In genomic region chr15:77630956-77631789, GRCh38 we compare ENCODE assay signal across 12 cellular contexts. TPM values are rescaled to one million over a fixed set of nuclear protein-coding genes. Genes with fewer than 3 reads are reported as not detected.
DNase-seq lines count a peak whose midpoint lies in the region; ATAC-seq, FAIRE-seq and TF ChIP-seq lines count a peak whose summit lies in the region.
"Had no signal": no experiment of that assay in that cellular context is flagged by ENCODE, and none has a peak within 500 bp of the region (broad histone marks: within the 10 kb centered on the region; RNA-seq: fewer than 3 reads in every experiment).

No MANE protein-coding gene starts in this region.

- POLR2A ChIA-PET in A549 (lab: Yijun Ruan, JAX), result no interaction called here

- TF ChIP-seq CTCF in A549 (IDR thresholded peaks at IDR 0.05) (peak; percentile 34; the same call in 2 of the 3 replicates), LNCAP (IDR thresholded peaks at IDR 0.05) (0 out of 2 replicates have a peak, but pooled peaks have one; percentile 15), endodermal cell (conservative IDR thresholded peaks at IDR 0.05) (peak; percentile 62)

- no peak for TF ChIP-seq RAD21 in A549 (conservative IDR thresholded peaks at IDR 0.05 in 1 of 2, IDR thresholded peaks at IDR 0.05 in 1 of 2)

- TF ChIP-seq EP300 in A549 (IDR thresholded peaks at IDR 0.05), result no peak

- peaks cover 49% of the 10 kb centered on the region for H3K27me3 ChIP-seq in endodermal cell (ENCODE audit: control insufficient read depth, insufficient read depth, low read length, poor library complexity, severe bottlenecking)

- CTCF ChIA-PET in A549 (lab: Yijun Ruan, JAX), result interaction anchor here (0.7 to 4.1 kb wide), 27 partner anchors 8 to 606 kb away, joined by 3 to 20 read pairs (median 3); no protein-coding TSS in a partner anchor

- H3K4me3 Mint-ChIP-seq in endodermal cell, result peak overlapping the region; percentile 57
- H3K4me3 Mint-ChIP-seq in naive B cell, result peak overlapping the region in 7 of 8 donors; percentile 3 to 79 (median 47)
- H3K4me3 Mint-ChIP-seq: activated T-helper 17 cell treated with anti-CD3 and anti-CD28 coated beads, Interleukin-2, amount 50 U/mL, for 72 hours had no signal

- H3K9me3 ChIP-seq in A549 (no peaks in the 10 kb centered on the region), endodermal cell (ENCODE audit: control insufficient read depth, low read length) (no peaks in the 10 kb centered on the region)

- H3K4me1 ChIP-seq in A549 (peaks cover 10% of the 10 kb centered on the region; the same call in 1 of the 3 replicates), endodermal cell (ENCODE audit: control insufficient read depth, insufficient read depth, low read length) (peaks cover 6% of the 10 kb centered on the region)

- no peaks in the 10 kb centered on the region for H3K36me3 ChIP-seq in endodermal cell (ENCODE audit: control insufficient read depth, insufficient read depth, low read length)

- ATAC-seq in A549, result peak in 1 of 2 experiments; percentile 31; a peak in 3 of 6 replicates
- ATAC-seq in naive B cell (ENCODE audit: low read depth in 2 of 2), result no peak
- ATAC-seq: activated T-helper 17 cell treated with anti-CD3 and anti-CD28 coated beads, Interleukin-2, amount 50 U/mL, for 72 hours had no signal

- 42% methylated on average over 19 of the region's 20 CpGs for WGBS in A549 (ENCODE audit: missing lambda C conversion rate)
- WGBS in endodermal cell (ENCODE audit: insufficient coverage in 1 of 2, insufficient read length in 1 of 2), 2 experiments, result 27 to 40% methylated on average over 1 to 19 of the region's 20 CpGs

- FAIRE-seq in A549 (lab: Jason Lieb, UNC), result no peak
- FAIRE-seq in H54 (lab: Jason Lieb, UNC), result no peak

- H3K4me1 Mint-ChIP-seq in endodermal cell (peaks cover 50% of the 10 kb centered on the region), naive B cell (peaks cover 14 to 20% (median 14%) of the 10 kb centered on the region in 3 donors)

- no peak for TF ChIP-seq POLR2A in A549 (IDR thresholded peaks at IDR 0.05; ENCODE audit: low read length)
- no peak for TF ChIP-seq POLR2A in H54 (IDR thresholded peaks at IDR 0.05; ENCODE audit: low read depth, low read length)

- H3K27ac Mint-ChIP-seq in endodermal cell (no peak overlapping the region), naive B cell (no peak overlapping the region)
- H3K27ac Mint-ChIP-seq: activated T-helper 17 cell treated with anti-CD3 and anti-CD28 coated beads, Interleukin-2, amount 50 U/mL, for 72 hours had no signal

- H3K9me3 Mint-ChIP-seq in endodermal cell (no peaks in the 10 kb centered on the region), naive B cell (peaks cover 0 to 3% (median 0%) of the 10 kb centered on the region in 7 donors)
- H3K9me3 Mint-ChIP-seq: activated T-helper 17 cell treated with anti-CD3 and anti-CD28 coated beads, Interleukin-2, amount 50 U/mL, for 72 hours had no signal

- H3K4me2 ChIP-seq in A549, result peak overlapping the region; percentile 96

- H3K27ac ChIP-seq in A549 (no peak overlapping the region), endodermal cell (ENCODE audit: low read depth, low read length) (peak overlapping the region; percentile 84)

- H3K27me3 Mint-ChIP-seq in endodermal cell (ENCODE audit: insufficient read depth) (peaks cover 41% of the 10 kb centered on the region), naive B cell (peaks cover 38 to 70% (median 50%) of the 10 kb centered on the region in 3 donors)

- no peak overlapping the region; the same call in 2 of the 3 replicates for H3K4me3 ChIP-seq in A549
- H3K4me3 ChIP-seq in endodermal cell (ENCODE audit: low read length), result no peak overlapping the region

- DNase-seq in A549 (ENCODE audit: low read depth in 1 of 2, low spot score in 1 of 2), result peak in 1 of 2 experiments; percentile 25
- peak; percentile 80 for DNase-seq in endodermal cell
- no peak for DNase-seq in naive B cell
- no peak for DNase-seq in activated effector memory CD4-positive, alpha-beta T cell treated with anti-CD3 and anti-CD28 coated beads, Interleukin-2, amount 50 U/mL, for 16 hours
- DNase-seq in H54 (ENCODE audit: insufficient read length, low spot score), result no peak
- no peak for DNase-seq in NCI-H226
- no peak for DNase-seq in NOMO-1 treated with DMSO at 0.1 percent for 48 hours (lab: John Stamatoyannopoulos, UW; ENCODE audit: unreplicated experiment)
- DNase-seq: COR-L47; RPMI8226; stimulated activated CD4-positive, alpha-beta T cell treated with anti-CD3 and anti-CD28 coated beads, Interleukin-2, amount 100 ng/mL, for 48 hours had no signal

- H3K36me3 Mint-ChIP-seq in endodermal cell (ENCODE audit: low read depth) (no peaks in the 10 kb centered on the region), naive B cell (no peaks in the 10 kb centered on the region)

- H3K9ac ChIP-seq in endodermal cell (ENCODE audit: extremely low read depth, low read length, poor library complexity, severe bottlenecking), result no peak overlapping the region

TF ChIP-seq in A549, 52 proteins besides CTCF, POLR2A, EP300 and RAD21:
- TF ChIP-seq MAZ (IDR thresholded peaks at IDR 0.05; ENCODE audit: borderline replicate concordance, low read depth, low read length), result no peak
- TF ChIP-seq SMC3 (IDR thresholded peaks at IDR 0.05), result peak; percentile 20; the same call in 1 of the 3 replicates

RNA-seq across cellular contexts. Expression of gene LINGO1, which starts 1.5 kb away (rescaled TPM):
- 2.2 and 3.3 TPM in 2 replicates for polyA plus RNA-seq in A549 (2011; rRNA removed)
- 10.4 and 14.0 TPM in 2 replicates for polyA plus RNA-seq in A549 (2012; cell fraction: cytosol; rRNA removed)
- polyA plus RNA-seq in A549 (2012; cell fraction: nucleus; rRNA removed), result 8.9 and 11.4 TPM in 2 replicates
- polyA plus RNA-seq in A549 (2017; fragmentation: RNase III; extraction: RNeasy Plus Mini Kit Qiagen cat#74134 plus additional on column Dnase treatment), result 2.9 to 3.5 TPM (median 3.3 TPM) in 3 replicates
- polyA minus RNA-seq in A549 (2011; rRNA and poly(A)+ RNA removed), result 4.1 and 4.4 TPM in 2 replicates
- total RNA-seq in endodermal cell, result 10 to 100 TPM in 1 of 2 donors, 1 to 10 TPM in 1; 7.9 to 19.7 TPM
- polyA plus RNA-seq in endodermal cell (2013, experiment 1 of 2), result 29.2 TPM
- polyA plus RNA-seq in endodermal cell (2013, experiment 2 of 2), result 22.2 TPM
- polyA plus RNA-seq in naive B cell (ENCODE audit: low read depth in 6 of 6), result not detected
- total RNA-seq: activated T-helper 17 cell treated with anti-CD3 and anti-CD28 coated beads, Interleukin-2, amount 50 U/mL, for 72 hours had no signal
